24 cellular contexts compared by ENCODE assay signal in genomic region chr13:60001892-60002291, GRCh38.
"Had no signal": no experiment of that assay in that cellular context is flagged by ENCODE, and none has a peak within 500 bp of the region (broad histone marks: within the 10 kb centered on the region; RNA-seq: fewer than 3 reads in every experiment).

No MANE protein-coding gene starts in this region.

- H3K9me3 Mint-ChIP-seq: activated naive CD4-positive, alpha-beta T cell treated with anti-CD3 and anti-CD28 coated beads, Interleukin-2, amount 10 ng/mL, durations not matched to agents 7 days and 5 days; activated naive CD8-positive, alpha-beta T cell treated with anti-CD3 and anti-CD28 coated beads, Interleukin-2, amount 50 U/mL, for 24 hours; memory B cell; stimulated activated naive CD8-positive, alpha-beta T cell treated with anti-CD3 and anti-CD28 coated beads, Interleukin-15, amount 100 ng/mL, for 72 hours; T-helper 2 cell treated with Interferon-gamma antibody and Interleukin-4, amounts not matched to agents 5 μg/mL and 100 μg/mL, for 36 hours; WTC11 had no signal

- H3K27ac Mint-ChIP-seq: activated CD4-positive, alpha-beta T cell treated with anti-CD3 and anti-CD28 coated beads for 36 hours; activated naive CD4-positive, alpha-beta T cell treated with anti-CD3 and anti-CD28 coated beads, Interleukin-2, amount 10 ng/mL, durations not matched to agents 7 days and 5 days; activated naive CD8-positive, alpha-beta T cell treated with anti-CD3 and anti-CD28 coated beads, Interleukin-2, amount 50 U/mL, for 24 hours; memory B cell; stimulated activated naive CD8-positive, alpha-beta T cell treated with anti-CD3 and anti-CD28 coated beads, Interleukin-15, amount 100 ng/mL, for 72 hours; T-helper 2 cell treated with Interferon-gamma antibody and Interleukin-4, amounts not matched to agents 5 μg/mL and 100 μg/mL, for 36 hours; WTC11 had no signal

- H3K27ac ChIP-seq: ascending aorta, gastrocnemius medialis, left ventricle myocardium inferior, suprapubic skin, transverse colon, vagina had no signal

- H3K27me3 ChIP-seq: ascending aorta, gastrocnemius medialis, suprapubic skin, transverse colon, vagina had no signal

- H3K9me3 ChIP-seq: ascending aorta, gastrocnemius medialis, suprapubic skin, transverse colon, vagina had no signal

- H3K36me3 Mint-ChIP-seq: memory B cell, WTC11 had no signal

- ATAC-seq: activated CD4-positive, alpha-beta T cell treated with anti-CD3 and anti-CD28 coated beads for 36 hours; activated naive CD8-positive, alpha-beta T cell treated with anti-CD3 and anti-CD28 coated beads, Interleukin-2, amount 50 U/mL, for 24 hours; gastrocnemius medialis; stimulated activated naive CD8-positive, alpha-beta T cell treated with anti-CD3 and anti-CD28 coated beads, Interleukin-15, amount 100 ng/mL, for 72 hours; WTC11 had no signal

- H3K27me3 Mint-ChIP-seq: activated CD4-positive, alpha-beta T cell treated with anti-CD3 and anti-CD28 coated beads for 36 hours; activated naive CD8-positive, alpha-beta T cell treated with anti-CD3 and anti-CD28 coated beads, Interleukin-2, amount 50 U/mL, for 24 hours; memory B cell; stimulated activated naive CD8-positive, alpha-beta T cell treated with anti-CD3 and anti-CD28 coated beads, Interleukin-15, amount 100 ng/mL, for 72 hours had no signal

- H3K4me3 Mint-ChIP-seq: activated CD4-positive, alpha-beta T cell treated with anti-CD3 and anti-CD28 coated beads for 36 hours; activated naive CD4-positive, alpha-beta T cell treated with anti-CD3 and anti-CD28 coated beads, Interleukin-2, amount 10 ng/mL, durations not matched to agents 7 days and 5 days; activated naive CD8-positive, alpha-beta T cell treated with anti-CD3 and anti-CD28 coated beads, Interleukin-2, amount 50 U/mL, for 24 hours; memory B cell; stimulated activated naive CD8-positive, alpha-beta T cell treated with anti-CD3 and anti-CD28 coated beads, Interleukin-15, amount 100 ng/mL, for 72 hours; T-helper 2 cell treated with Interferon-gamma antibody and Interleukin-4, amounts not matched to agents 5 μg/mL and 100 μg/mL, for 36 hours; WTC11 had no signal

- DNase-seq: activated CD4-positive, alpha-beta T cell treated with anti-CD3 and anti-CD28 coated beads for 36 hours; activated CD8-positive, alpha-beta memory T cell treated with anti-CD3 and anti-CD28 coated beads, Interleukin-2, amount 50 U/mL, for 48 hours; activated effector memory CD4-positive, alpha-beta T cell treated with Interleukin-2 at 50 U/mL for 16 hours; activated naive CD4-positive, alpha-beta T cell treated with anti-CD3 and anti-CD28 coated beads, Interleukin-2, amount 10 ng/mL, durations not matched to agents 7 days and 5 days; activated naive CD8-positive, alpha-beta T cell treated with anti-CD3 and anti-CD28 coated beads, Interleukin-2, amount 50 U/mL, for 24 hours; activated T-cell treated with anti-CD3 and anti-CD28 coated beads, Interleukin-2, amount 50 U/mL, for 48 hours; dermis blood vessel endothelial cell; effector memory CD4-positive, alpha-beta T cell; gastrocnemius medialis; head of caudate nucleus; kidney glomerular epithelial cell; left ventricle myocardium inferior; occipital lobe; posterior cingulate gyrus; stimulated activated CD4-positive, alpha-beta T cell treated with anti-CD3 and anti-CD28 coated beads, Interleukin-2, amount 100 ng/mL, for 24 hours; stimulated activated naive CD8-positive, alpha-beta T cell treated with anti-CD3 and anti-CD28 coated beads, Interleukin-15, amount 100 ng/mL, for 72 hours; transverse colon had no signal

- H3K36me3 ChIP-seq: ascending aorta, gastrocnemius medialis, left ventricle myocardium inferior, suprapubic skin, transverse colon, vagina had no signal

- H3K4me1 ChIP-seq: ascending aorta, gastrocnemius medialis, left ventricle myocardium inferior, suprapubic skin, vagina had no signal

- FAIRE-seq: endothelial cell of umbilical vein had no signal

- H3K4me3 ChIP-seq: ascending aorta, gastrocnemius medialis, left ventricle myocardium inferior, suprapubic skin, transverse colon, vagina had no signal

- H3K4me1 Mint-ChIP-seq: activated CD4-positive, alpha-beta T cell treated with anti-CD3 and anti-CD28 coated beads for 36 hours; activated naive CD4-positive, alpha-beta T cell treated with anti-CD3 and anti-CD28 coated beads, Interleukin-2, amount 10 ng/mL, durations not matched to agents 7 days and 5 days; activated naive CD8-positive, alpha-beta T cell treated with anti-CD3 and anti-CD28 coated beads, Interleukin-2, amount 50 U/mL, for 24 hours; memory B cell; stimulated activated naive CD8-positive, alpha-beta T cell treated with anti-CD3 and anti-CD28 coated beads, Interleukin-15, amount 100 ng/mL, for 72 hours had no signal
